ENCODE assay signal across 1 cellular context in the genomic region with DNA sequence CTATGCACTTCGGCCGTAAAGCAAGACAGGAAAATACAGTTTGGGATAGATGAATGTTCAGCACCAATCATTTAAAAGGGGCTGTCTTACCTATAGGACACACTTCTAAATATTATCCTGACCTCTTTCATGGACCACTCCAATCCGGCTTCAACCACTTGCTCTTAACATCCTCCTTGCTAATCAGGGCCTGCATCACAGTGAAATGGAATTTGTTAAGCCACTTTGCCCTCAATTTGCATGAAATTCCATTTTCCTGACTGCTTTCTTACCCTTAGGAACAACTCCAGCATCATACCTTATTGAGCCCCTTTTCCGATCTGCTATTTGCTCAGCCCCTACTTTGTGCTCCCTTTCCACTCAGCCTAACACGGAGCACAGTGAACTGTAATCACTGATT.
TF ChIP-seq lines count a peak whose summit lies in the region.

No MANE protein-coding gene starts in this region.

TF ChIP-seq in GM23338, 12 proteins besides CTCF, POLR2A, EP300 and RAD21 (continued from another document):
- TF ChIP-seq POLR2AphosphoS5 (IDR thresholded peaks at IDR 0.05; ENCODE audit: low read depth): no peak
- no peak for TF ChIP-seq EZH2 (IDR thresholded peaks at IDR 0.05; ENCODE audit: low read depth, unreplicated experiment)
